In the genomic region with DNA sequence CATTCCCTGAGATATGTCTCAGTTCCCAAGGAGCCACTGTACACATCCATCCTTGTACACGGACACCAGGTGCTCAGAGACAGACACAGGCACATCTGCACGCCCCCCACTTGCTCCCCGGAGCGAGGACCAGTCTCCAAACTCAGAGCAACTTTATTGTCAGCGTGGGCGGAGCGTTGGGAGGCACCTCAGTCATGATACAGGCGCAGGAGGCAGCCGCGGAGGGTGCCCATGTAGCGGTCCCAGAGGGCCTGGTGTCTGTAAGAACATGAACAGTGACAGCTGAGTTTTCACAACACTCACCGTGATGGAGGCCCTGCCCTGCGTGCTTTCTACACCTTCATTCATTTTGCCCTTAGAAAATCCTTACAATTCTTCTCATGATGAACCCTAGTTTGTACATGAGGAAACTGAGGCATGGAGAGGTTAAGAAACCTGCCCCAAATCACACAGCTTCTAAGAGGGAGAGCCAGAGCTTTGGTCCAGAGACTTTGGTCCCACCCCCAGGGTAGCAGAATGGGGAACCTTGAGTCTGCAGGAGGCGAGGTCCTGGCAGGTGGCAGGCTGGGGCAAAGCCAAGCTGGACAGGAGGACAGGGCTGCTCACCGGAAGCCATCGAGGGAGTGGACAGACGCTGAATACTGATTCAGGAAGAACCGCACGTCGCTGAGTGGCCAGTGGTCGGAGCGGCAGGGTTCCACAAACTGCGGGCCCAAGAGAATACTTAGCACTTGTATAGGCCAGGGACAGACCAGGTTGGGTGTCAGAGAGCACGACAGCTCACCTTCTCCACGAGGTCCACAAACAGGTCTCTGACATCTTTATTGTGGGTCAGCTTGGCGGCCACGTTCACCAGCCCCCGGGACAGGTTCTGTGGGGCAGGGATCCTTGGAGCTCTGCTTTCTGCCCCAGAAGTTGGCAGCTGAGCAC, we compare ENCODE assay signal across 14 cellular contexts. TPM values are rescaled to one million over a fixed set of nuclear protein-coding genes. Genes with fewer than 3 reads are reported as not detected.
DNase-seq lines count a peak whose midpoint lies in the region; ATAC-seq lines count a peak whose summit lies in the region.
"Had no signal": no experiment of that assay in that cellular context is flagged by ENCODE, and none has a peak within 500 bp of the region (broad histone marks: within the 10 kb centered on the region; RNA-seq: fewer than 3 reads in every experiment).

No MANE protein-coding gene starts in this region.

- no peak overlapping the region for H4K91ac ChIP-seq in trophoblast cell (ENCODE audit: low read depth, low read length)

- no peak overlapping the region for H2AFZ ChIP-seq in trophoblast cell (ENCODE audit: insufficient read depth, low read length, poor library complexity)

- DNase-seq in activated T-cell treated with anti-CD3 and anti-CD28 coated beads, Interleukin-2, amount 50 U/mL, for 24 hours, result no peak
- no peak for DNase-seq in activated T-cell treated with anti-CD3 and anti-CD28 coated beads, Interleukin-2, amount 50 U/mL, for 48 hours
- DNase-seq in T-helper 17 cell (no peak), immature natural killer cell (no peak), trophoblast cell (no peak), NCI-H1048 (lab: John Stamatoyannopoulos, UW) (no peak), HUDEP-2 (lab: John Stamatoyannopoulos, UW; ENCODE audit: unreplicated experiment in 76 of 76) (no peak)
- no peak for DNase-seq in stimulated activated effector memory CD8-positive, alpha-beta T cell treated with anti-CD3 and anti-CD28 coated beads, Interleukin-12 subunit alpha, Interleukin-12 subunit beta, amount 100 ng/mL, for 72 hours (ENCODE audit: low spot score in 2 of 2)
- DNase-seq: cortex of kidney had no signal

- H3K4me1 ChIP-seq in trophoblast cell (ENCODE audit: control insufficient read depth in 1 of 2, insufficient read depth in 2 of 2, low read length in 2 of 2), result peaks cover 8 to 15% of the 10 kb centered on the region in 2 experiments

- H3K27me3 ChIP-seq in trophoblast cell (ENCODE audit: insufficient read depth, low read length), result no peaks in the 10 kb centered on the region
- H3K27me3 ChIP-seq: adrenal gland, pancreas had no signal

- no peak overlapping the region for H3K27ac ChIP-seq in trophoblast cell (ENCODE audit: low read depth, low read length)
- H3K27ac ChIP-seq: adrenal gland, pancreas had no signal

- no peak overlapping the region for H2AK5ac ChIP-seq in trophoblast cell (ENCODE audit: low read length)

- no peak overlapping the region for H3K18ac ChIP-seq in trophoblast cell (ENCODE audit: low read length)

- H3K4me1 Mint-ChIP-seq in activated T-cell treated with anti-CD3 and anti-CD28 coated beads, Interleukin-2, amount 50 U/mL, for 24 hours (ENCODE audit: low read depth), result peaks cover 68% of the 10 kb centered on the region
- H3K4me1 Mint-ChIP-seq in T-helper 17 cell (peaks cover 36% of the 10 kb centered on the region), immature natural killer cell (peaks cover 77 to 84% of the 10 kb centered on the region in 2 donors)
- peaks cover 68% of the 10 kb centered on the region for H3K4me1 Mint-ChIP-seq in stimulated activated effector memory CD8-positive, alpha-beta T cell treated with anti-CD3 and anti-CD28 coated beads, Interleukin-12 subunit alpha, Interleukin-12 subunit beta, amount 100 ng/mL, for 72 hours

- H4K12ac ChIP-seq in trophoblast cell (ENCODE audit: low read depth, low read length), result no peak overlapping the region

- H3K4ac ChIP-seq in trophoblast cell (ENCODE audit: low read depth, low read length), result no peak overlapping the region

- H3K4me3 Mint-ChIP-seq in activated T-cell treated with anti-CD3 and anti-CD28 coated beads, Interleukin-2, amount 50 U/mL, for 24 hours, result no peak overlapping the region
- peak overlapping the region; percentile 49 for H3K4me3 Mint-ChIP-seq in T-helper 17 cell
- peak overlapping the region in 2 of 5 donors; percentile 40 to 52 for H3K4me3 Mint-ChIP-seq in immature natural killer cell
- no peak overlapping the region for H3K4me3 Mint-ChIP-seq in stimulated activated effector memory CD8-positive, alpha-beta T cell treated with anti-CD3 and anti-CD28 coated beads, Interleukin-12 subunit alpha, Interleukin-12 subunit beta, amount 100 ng/mL, for 72 hours

- no peak overlapping the region for H3K4me3 ChIP-seq in trophoblast cell (ENCODE audit: low read depth, low read length)
- H3K4me3 ChIP-seq: adrenal gland, pancreas had no signal

- H3K79me2 ChIP-seq in trophoblast cell (ENCODE audit: control insufficient read depth, insufficient read depth, low read length, poor library complexity), result peaks cover 2% of the 10 kb centered on the region

- H2BK12ac ChIP-seq in trophoblast cell (ENCODE audit: low read length), result no peak overlapping the region

- no peak overlapping the region for H3K23ac ChIP-seq in trophoblast cell (ENCODE audit: low read length)

- H3K36me3 Mint-ChIP-seq in activated T-cell treated with anti-CD3 and anti-CD28 coated beads, Interleukin-2, amount 50 U/mL, for 24 hours (ENCODE audit: low read depth), result peaks cover 72% of the 10 kb centered on the region
- H3K36me3 Mint-ChIP-seq in T-helper 17 cell (ENCODE audit: low read depth) (peaks cover 3% of the 10 kb centered on the region), immature natural killer cell (peaks cover 0 to 18% (median 0%) of the 10 kb centered on the region in 3 donors)
- H3K36me3 Mint-ChIP-seq in stimulated activated effector memory CD8-positive, alpha-beta T cell treated with anti-CD3 and anti-CD28 coated beads, Interleukin-12 subunit alpha, Interleukin-12 subunit beta, amount 100 ng/mL, for 72 hours, result peaks cover 94% of the 10 kb centered on the region

- no peaks in the 10 kb centered on the region for H3K9me3 ChIP-seq in T-helper 17 cell (ENCODE audit: control insufficient read depth, low read length, poor library complexity, severe bottlenecking)
- H3K9me3 ChIP-seq in trophoblast cell (ENCODE audit: insufficient read depth, low read depth, low read length), result no peaks in the 10 kb centered on the region
- H3K9me3 ChIP-seq: adrenal gland, pancreas had no signal

- no peak overlapping the region for H4K8ac ChIP-seq in trophoblast cell (ENCODE audit: low read depth, low read length)

- H3K9ac ChIP-seq in trophoblast cell (ENCODE audit: low read length), result no peak overlapping the region

- no CpG with 5 or more reads among the region's 28 CpGs for WGBS in trophoblast cell (ENCODE audit: extremely low coverage, insufficient coverage, insufficient read length)

- peak overlapping the region; percentile 88 for H3K27ac Mint-ChIP-seq in activated T-cell treated with anti-CD3 and anti-CD28 coated beads, Interleukin-2, amount 50 U/mL, for 24 hours
- peak overlapping the region; percentile 56 for H3K27ac Mint-ChIP-seq in T-helper 17 cell
- H3K27ac Mint-ChIP-seq in immature natural killer cell, result peak overlapping the region; percentile 23 to 94 (median 89)
- peak overlapping the region; percentile 74 for H3K27ac Mint-ChIP-seq in stimulated activated effector memory CD8-positive, alpha-beta T cell treated with anti-CD3 and anti-CD28 coated beads, Interleukin-12 subunit alpha, Interleukin-12 subunit beta, amount 100 ng/mL, for 72 hours

- ATAC-seq in T-helper 17 cell, result no peak
- ATAC-seq in stimulated activated effector memory CD8-positive, alpha-beta T cell treated with anti-CD3 and anti-CD28 coated beads, Interleukin-12 subunit alpha, Interleukin-12 subunit beta, amount 100 ng/mL, for 72 hours, result no peak

- peaks cover 46 to 49% of the 10 kb centered on the region in 2 experiments for H3K36me3 ChIP-seq in trophoblast cell (ENCODE audit: control insufficient read depth in 1 of 2, insufficient read depth in 2 of 2, low read length in 2 of 2)

- H3K9me3 Mint-ChIP-seq in activated T-cell treated with anti-CD3 and anti-CD28 coated beads, Interleukin-2, amount 50 U/mL, for 24 hours, result no peaks in the 10 kb centered on the region
- no peaks in the 10 kb centered on the region for H3K9me3 Mint-ChIP-seq in immature natural killer cell
- H3K9me3 Mint-ChIP-seq in stimulated activated effector memory CD8-positive, alpha-beta T cell treated with anti-CD3 and anti-CD28 coated beads, Interleukin-12 subunit alpha, Interleukin-12 subunit beta, amount 100 ng/mL, for 72 hours, result no peaks in the 10 kb centered on the region

- H3K4me2 ChIP-seq in trophoblast cell (ENCODE audit: low read length), result no peak overlapping the region

- no peak overlapping the region for H2BK120ac ChIP-seq in trophoblast cell (ENCODE audit: insufficient read depth, low read length, poor library complexity)

- peaks cover 10% of the 10 kb centered on the region for H3K79me1 ChIP-seq in trophoblast cell (ENCODE audit: low read length)

- H3K14ac ChIP-seq in trophoblast cell (ENCODE audit: low read length), result no peak overlapping the region

- H3K27me3 Mint-ChIP-seq in activated T-cell treated with anti-CD3 and anti-CD28 coated beads, Interleukin-2, amount 50 U/mL, for 24 hours, result no peaks in the 10 kb centered on the region
- no peaks in the 10 kb centered on the region for H3K27me3 Mint-ChIP-seq in T-helper 17 cell
- H3K27me3 Mint-ChIP-seq in immature natural killer cell (ENCODE audit: low read depth in 3 of 3), result peaks cover 7 to 16% (median 13%) of the 10 kb centered on the region in 3 donors

- H2BK5ac ChIP-seq in trophoblast cell (ENCODE audit: low read depth, low read length, poor library complexity), result no peak overlapping the region

RNA-seq across cellular contexts. Expression of a gene that starts 4.2 kb away (rescaled TPM):
- total RNA-seq in T-helper 17 cell, result 10 to 100 TPM; 27.7 to 30.4 TPM
- polyA plus RNA-seq in immature natural killer cell, result 100 to 1,000 TPM; 120 to 145 (median 141) TPM
- polyA plus RNA-seq in trophoblast cell (2013), result 72.1 and 73.5 TPM in 2 replicates

RNA-seq across cellular contexts. Expression of a gene that starts 4.4 kb away (rescaled TPM):
- total RNA-seq in T-helper 17 cell, result 10 to 100 TPM; 19.7 to 52.7 TPM
- 1,000 to 10,000 TPM; 2,066 to 3,052 (median 2,928) TPM for polyA plus RNA-seq in immature natural killer cell
- polyA plus RNA-seq in trophoblast cell (2013), result 0.05 TPM in 1 of 2 replicates, not detected in the other
- total RNA-seq: mammary epithelial cell, OCI-LY7 had no signal
- polyA plus RNA-seq: AG04450 had no signal

RNA-seq across cellular contexts. Expression of a gene that starts 6.4 kb away (rescaled TPM):
- 10 to 100 TPM; 27.4 to 28.0 TPM for total RNA-seq in T-helper 17 cell
- polyA plus RNA-seq in immature natural killer cell, result 100 to 1,000 TPM in 2 of 3 donors, 10 to 100 TPM in 1; 62.9 to 159 (median 142) TPM
- polyA plus RNA-seq in trophoblast cell (2013), result 4.9 and 5.3 TPM in 2 replicates

RNA-seq across cellular contexts. Expression of a gene that starts 11.5 kb away (rescaled TPM):
- 1 to 10 TPM; 5.1 to 8.0 TPM for total RNA-seq in T-helper 17 cell
- 1 to 10 TPM; 1.6 to 6.3 (median 3.6) TPM for polyA plus RNA-seq in immature natural killer cell
- polyA plus RNA-seq in trophoblast cell (2013), result 122 and 127 TPM in 2 replicates

RNA-seq across cellular contexts. Expression of a gene that starts 16.1 kb away (rescaled TPM):
- 1 to 10 TPM; 3.7 to 8.5 TPM for total RNA-seq in T-helper 17 cell
- under 1 TPM; 0.13 to 0.30 (median 0.17) TPM for polyA plus RNA-seq in immature natural killer cell
- polyA plus RNA-seq in trophoblast cell (2013), result 26.9 and 28.4 TPM in 2 replicates
